33 cellular contexts compared by ENCODE assay signal in the genomic region with DNA sequence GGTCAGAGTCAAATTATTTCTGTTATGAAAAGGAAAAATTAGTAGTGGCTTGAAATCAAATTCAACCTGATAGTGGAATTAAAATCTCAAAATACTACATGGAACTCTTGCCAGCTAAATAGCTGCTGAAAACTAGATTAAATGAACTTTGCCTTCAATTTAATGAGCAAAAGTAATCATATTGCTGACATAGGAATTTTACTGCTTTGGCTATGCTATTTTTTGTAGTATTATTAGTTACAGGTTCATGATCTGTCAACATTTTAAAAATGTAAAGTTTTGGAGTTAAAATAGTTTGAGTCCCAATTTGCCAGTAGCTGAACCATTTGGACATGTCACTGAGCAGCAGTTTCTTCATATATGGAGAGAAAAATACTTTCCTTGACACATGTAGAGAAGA.
"Had no signal": no experiment of that assay in that cellular context is flagged by ENCODE, and none has a peak within 500 bp of the region (broad histone marks: within the 10 kb centered on the region; RNA-seq: fewer than 3 reads in every experiment).

No MANE protein-coding gene starts in this region.

- FAIRE-seq: astrocyte, bronchial epithelial cell had no signal

- H3K36me3 ChIP-seq: adrenal gland, ascending aorta, brain microvascular endothelial cell, breast epithelium, cardiac muscle cell had no signal

- H3K27me3 ChIP-seq: adrenal gland, ascending aorta, body of pancreas, brain microvascular endothelial cell, breast epithelium, cardiac muscle cell had no signal

- H3K27ac ChIP-seq: adrenal gland, ascending aorta, body of pancreas, brain microvascular endothelial cell, breast epithelium, cardiac muscle cell had no signal

- H3K9me3 ChIP-seq: ascending aorta, body of pancreas, breast epithelium had no signal

- H3K4me1 ChIP-seq: adrenal gland, ascending aorta, body of pancreas, breast epithelium had no signal

- DNase-seq: activated effector memory CD4-positive, alpha-beta T cell treated with anti-CD3 and anti-CD28 coated beads, Interleukin-2, amount 50 U/mL, for 16 hours; activated effector memory CD4-positive, alpha-beta T cell treated with Interleukin-2 at 50 U/mL for 16 hours; activated gamma-delta T cell; activated gamma-delta T cell treated with Interleukin-2 at 50 U/mL for 16 hours; activated naive CD4-positive, alpha-beta T cell; activated naive CD4-positive, alpha-beta T cell treated with anti-CD3 and anti-CD28 coated beads for 36 hours; activated naive CD4-positive, alpha-beta T cell treated with anti-CD3 and anti-CD28 coated beads, Interleukin-2, amount 10 ng/mL, durations not matched to agents 7 days and 5 days; activated naive CD4-positive, alpha-beta T cell treated with anti-CD3 and anti-CD28 coated beads, Interleukin-2, amount 50 U/mL, for 16 hours; activated naive CD4-positive, alpha-beta T cell treated with Interleukin-2 at 50 U/mL for 16 hours; activated naive CD8-positive, alpha-beta T cell treated with anti-CD3 and anti-CD28 coated beads for 36 hours; activated naive CD8-positive, alpha-beta T cell treated with anti-CD3 and anti-CD28 coated beads, Interleukin-2, amount 10 ng/mL, durations not matched to agents 7 days and 5 days; activated naive CD8-positive, alpha-beta T cell treated with anti-CD3 and anti-CD28 coated beads, Interleukin-2, amount 50 U/mL, for 24 hours; activated T-cell treated with anti-CD3 and anti-CD28 coated beads, Interleukin-2, amount 50 U/mL, for 24 hours; activated T-cell treated with anti-CD3 and anti-CD28 coated beads, Interleukin-2, amount 50 U/mL, for 4 hours; activated T-cell treated with anti-CD3 and anti-CD28 coated beads, Interleukin-2, amount 50 U/mL, for 48 hours; activated T-cell treated with anti-CD3 and anti-CD28 coated beads, Interleukin-2, amount 50 U/mL, for 72 hours; adrenal gland; amniotic stem cell; amygdala; anterior cingulate cortex; aorta; body of pancreas; brain microvascular endothelial cell; caudate nucleus; central memory CD4-positive, alpha-beta T cell; cerebellar nuclear complex had no signal

- ATAC-seq: activated naive CD4-positive, alpha-beta T cell treated with anti-CD3 and anti-CD28 coated beads, Interleukin-2, amount 50 U/mL, for 72 hours; activated naive CD8-positive, alpha-beta T cell treated with anti-CD3 and anti-CD28 coated beads, Interleukin-2, amount 50 U/mL, for 24 hours; activated T-cell treated with anti-CD3 and anti-CD28 coated beads, Interleukin-2, amount 50 U/mL, for 4 hours; activated T-cell treated with anti-CD3 and anti-CD28 coated beads, Interleukin-2, amount 50 U/mL, for 72 hours; activated T-helper 17 cell treated with anti-CD3 and anti-CD28 coated beads, Interleukin-2, amount 50 U/mL, for 72 hours; body of pancreas had no signal

- H3K4me3 ChIP-seq: adrenal gland, ascending aorta, body of pancreas, breast epithelium, cardiac muscle cell had no signal
